ENCODE assay signal across 1 cellular context in the genomic region with DNA sequence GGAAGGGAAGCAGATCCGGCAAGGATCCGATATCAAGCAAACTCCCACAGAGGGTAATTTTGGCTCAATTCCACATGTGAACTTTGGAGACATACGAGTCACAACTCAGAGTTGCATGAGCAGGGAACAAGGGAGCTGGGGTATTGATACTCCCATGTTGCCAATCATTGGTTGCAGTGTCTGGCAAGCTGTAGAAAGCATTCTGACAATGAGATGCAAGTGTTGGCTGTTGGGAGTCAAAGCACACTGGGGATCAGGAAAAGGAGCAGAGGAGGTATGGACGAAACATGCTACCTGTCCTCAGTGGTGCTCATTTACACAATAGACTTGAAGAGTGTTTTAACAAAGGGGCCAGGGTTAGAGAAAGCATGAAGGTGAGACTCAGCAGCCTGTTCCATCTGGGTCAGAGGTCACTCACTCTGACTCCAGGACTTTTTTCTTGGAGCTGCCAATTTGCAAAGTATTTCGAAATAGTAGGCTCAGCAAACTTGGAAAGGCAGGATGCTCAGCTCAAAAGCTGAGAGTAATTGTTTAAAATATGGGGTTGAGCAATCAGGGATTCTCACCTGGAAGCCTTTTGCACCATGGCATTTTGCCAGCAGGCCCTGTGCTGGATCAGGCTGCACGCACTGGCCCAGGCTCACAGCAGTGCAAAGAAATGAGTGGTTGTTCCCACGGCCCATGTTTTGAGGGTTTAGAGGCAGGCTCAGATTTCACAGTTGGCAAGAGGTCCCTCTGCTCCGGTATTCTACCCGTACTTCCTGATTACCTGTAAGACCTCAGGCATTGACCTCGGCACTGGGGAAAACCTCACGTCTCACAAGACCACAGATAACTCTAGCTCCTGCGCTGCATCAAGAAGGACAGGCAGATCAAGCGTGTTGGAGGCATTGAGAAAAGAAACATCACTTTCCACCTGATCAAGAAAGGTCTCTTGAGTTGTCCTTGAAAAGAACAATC.
TF ChIP-seq lines count a peak whose summit lies in the region.

No MANE protein-coding gene starts in this region.

TF ChIP-seq in HepG2, 621 proteins besides CTCF, POLR2A, EP300 and RAD21 (continued from another document and continues in another):
- TF ChIP-seq MNT (IDR thresholded peaks at IDR 0.05) = no peak
- peak; percentile 24; the same call in 1 of the 2 replicates for TF ChIP-seq E2F1 (CRISPR knock-in tag; IDR thresholded peaks at IDR 0.05)
- no peak for TF ChIP-seq ZNF558 (CRISPR knock-in tag; IDR thresholded peaks at IDR 0.05; ENCODE audit: borderline replicate concordance)
- no peak for TF ChIP-seq ZNF10 (CRISPR knock-in tag; IDR thresholded peaks at IDR 0.05; ENCODE audit: borderline replicate concordance, low read depth)
- peak; percentile 61; the same call in 1 of the 2 replicates for TF ChIP-seq KAT8 (CRISPR knock-in tag; IDR thresholded peaks at IDR 0.05)
- no peak for TF ChIP-seq ZNF33A (CRISPR knock-in tag; IDR thresholded peaks at IDR 0.05; ENCODE audit: borderline replicate concordance)
- no peak for TF ChIP-seq SETDB1 (CRISPR knock-in tag; IDR thresholded peaks at IDR 0.05; ENCODE audit: borderline replicate concordance)
- TF ChIP-seq GABPA (IDR thresholded peaks at IDR 0.05; ENCODE audit: low read depth, low read length) = no peak
- 0 out of 2 replicates have a peak, but pooled peaks have one; percentile 35 for TF ChIP-seq GABPA (CRISPR knock-in tag; IDR thresholded peaks at IDR 0.05; ENCODE audit: low read depth)
- peak; percentile 93 for TF ChIP-seq AHDC1 (CRISPR knock-in tag; IDR thresholded peaks at IDR 0.05; ENCODE audit: borderline replicate concordance)
- TF ChIP-seq MED13 (CRISPR knock-in tag; IDR thresholded peaks at IDR 0.05) = peak; percentile 93
- no peak for TF ChIP-seq GPBP1L1 (CRISPR knock-in tag; IDR thresholded peaks at IDR 0.05)
- peak; percentile 97 for TF ChIP-seq RXRB (CRISPR knock-in tag; IDR thresholded peaks at IDR 0.05; ENCODE audit: borderline replicate concordance)
- no peak for TF ChIP-seq ZNF549 (CRISPR knock-in tag; IDR thresholded peaks at IDR 0.05)
- peak; percentile 78; the same call in 1 of the 2 replicates for TF ChIP-seq DPF2 (CRISPR knock-in tag; IDR thresholded peaks at IDR 0.05; ENCODE audit: borderline replicate concordance, low read depth)
- TF ChIP-seq, protein P1, sequence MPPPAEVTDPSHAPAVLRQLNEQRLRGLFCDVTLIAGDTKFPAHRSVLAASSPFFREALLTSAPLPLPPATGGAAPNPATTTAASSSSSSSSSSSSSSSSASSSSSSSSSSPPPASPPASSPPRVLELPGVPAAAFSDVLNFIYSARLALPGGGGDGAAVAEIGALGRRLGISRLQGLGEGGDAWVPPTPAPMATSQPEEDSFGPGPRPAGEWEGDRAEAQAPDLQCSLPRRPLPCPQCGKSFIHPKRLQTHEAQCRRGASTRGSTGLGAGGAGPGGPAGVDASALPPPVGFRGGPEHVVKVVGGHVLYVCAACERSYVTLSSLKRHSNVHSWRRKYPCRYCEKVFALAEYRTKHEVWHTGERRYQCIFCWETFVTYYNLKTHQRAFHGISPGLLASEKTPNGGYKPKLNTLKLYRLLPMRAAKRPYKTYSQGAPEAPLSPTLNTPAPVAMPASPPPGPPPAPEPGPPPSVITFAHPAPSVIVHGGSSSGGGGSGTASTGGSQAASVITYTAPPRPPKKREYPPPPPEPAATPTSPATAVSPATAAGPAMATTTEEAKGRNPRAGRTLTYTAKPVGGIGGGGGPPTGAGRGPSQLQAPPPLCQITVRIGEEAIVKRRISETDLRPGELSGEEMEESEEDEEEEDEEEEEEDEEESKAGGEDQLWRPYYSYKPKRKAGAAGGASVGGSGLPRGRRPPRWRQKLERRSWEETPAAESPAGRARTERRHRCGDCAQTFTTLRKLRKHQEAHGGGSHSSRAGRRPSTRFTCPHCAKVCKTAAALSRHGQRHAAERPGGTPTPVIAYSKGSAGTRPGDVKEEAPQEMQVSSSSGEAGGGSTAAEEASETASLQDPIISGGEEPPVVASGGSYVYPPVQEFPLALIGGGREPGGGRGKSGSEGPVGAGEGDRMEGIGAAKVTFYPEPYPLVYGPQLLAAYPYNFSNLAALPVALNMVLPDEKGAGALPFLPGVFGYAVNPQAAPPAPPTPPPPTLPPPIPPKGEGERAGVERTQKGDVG (CRISPR knock-in tag; IDR thresholded peaks at IDR 0.05; ENCODE audit: borderline replicate concordance) = peak; percentile 66; the same call in 1 of the 2 replicates
- TF ChIP-seq RARA (CRISPR knock-in tag; IDR thresholded peaks at IDR 0.05) = peak; percentile 71
- no peak for TF ChIP-seq MZF1 (CRISPR knock-in tag; IDR thresholded peaks at IDR 0.05; ENCODE audit: borderline replicate concordance)
- peak; percentile 34; the same call in 1 of the 2 replicates for TF ChIP-seq GATA4 (IDR thresholded peaks at IDR 0.05; ENCODE audit: borderline replicate concordance, low read depth)
- TF ChIP-seq RERE (CRISPR knock-in tag; IDR thresholded peaks at IDR 0.05; ENCODE audit: low read depth) = peak; percentile 63; the same call in 1 of the 2 replicates
- no peak for TF ChIP-seq ZNF737 (CRISPR knock-in tag; IDR thresholded peaks at IDR 0.05; ENCODE audit: borderline replicate concordance)
- TF ChIP-seq, protein P2, sequence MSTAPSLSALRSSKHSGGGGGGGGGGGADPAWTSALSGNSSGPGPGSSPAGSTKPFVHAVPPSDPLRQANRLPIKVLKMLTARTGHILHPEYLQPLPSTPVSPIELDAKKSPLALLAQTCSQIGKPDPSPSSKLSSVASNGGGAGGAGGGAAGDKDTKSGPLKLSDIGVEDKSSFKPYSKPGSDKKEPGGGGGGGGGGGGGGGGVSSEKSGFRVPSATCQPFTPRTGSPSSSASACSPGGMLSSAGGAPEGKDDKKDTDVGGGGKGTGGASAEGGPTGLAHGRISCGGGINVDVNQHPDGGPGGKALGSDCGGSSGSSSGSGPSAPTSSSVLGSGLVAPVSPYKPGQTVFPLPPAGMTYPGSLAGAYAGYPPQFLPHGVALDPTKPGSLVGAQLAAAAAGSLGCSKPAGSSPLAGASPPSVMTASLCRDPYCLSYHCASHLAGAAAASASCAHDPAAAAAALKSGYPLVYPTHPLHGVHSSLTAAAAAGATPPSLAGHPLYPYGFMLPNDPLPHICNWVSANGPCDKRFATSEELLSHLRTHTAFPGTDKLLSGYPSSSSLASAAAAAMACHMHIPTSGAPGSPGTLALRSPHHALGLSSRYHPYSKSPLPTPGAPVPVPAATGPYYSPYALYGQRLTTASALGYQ (CRISPR knock-in tag; IDR thresholded peaks at IDR 0.05) = peak; percentile 96
- peak; percentile 99 for TF ChIP-seq ISL2 (CRISPR knock-in tag; IDR thresholded peaks at IDR 0.05)
- TF ChIP-seq MTF2 (CRISPR knock-in tag; IDR thresholded peaks at IDR 0.05; ENCODE audit: borderline replicate concordance) = no peak
- no peak for TF ChIP-seq ZNF672 (CRISPR knock-in tag; IDR thresholded peaks at IDR 0.05)
- no peak; the same call in 1 of the 2 replicates for TF ChIP-seq MIER3 (CRISPR knock-in tag; IDR thresholded peaks at IDR 0.05; ENCODE audit: borderline replicate concordance)
